ENCODE assay signal across 8 cellular contexts in genomic region chr15:67839929-67840746, GRCh38. TPM values are rescaled to one million over a fixed set of nuclear protein-coding genes. Genes with fewer than 3 reads are reported as not detected.
DNase-seq lines count a peak whose midpoint lies in the region; ATAC-seq and TF ChIP-seq lines count a peak whose summit lies in the region.

RNU6-1 (minus strand) TSS chr15:67840045.

- peaks cover 11% of the 10 kb centered on the region for H3K4me1 ChIP-seq in fibroblast of lung (ENCODE audit: control insufficient read depth, extremely low read depth, insufficient read depth, low read length)

- peak; percentile 82 to 85 for ATAC-seq in naive thymus-derived CD8-positive, alpha-beta T cell
- peak; percentile 86 to 91 for ATAC-seq in stimulated activated naive B cell treated with anti-CD40 and anti-IgM and Interleukin-4, amounts not matched to agents 10 μg/mL and 1 μg/mL and 100 μg/mL, for 72 hours (replicated peaks)

- TF ChIP-seq CTCF in LNCaP clone FGC (IDR thresholded peaks at IDR 0.05; ENCODE audit: control insufficient read depth, extremely low read depth, insufficient read depth), result no peak
- TF ChIP-seq CTCF in fibroblast of lung (conservative IDR thresholded peaks at IDR 0.05 in 1 of 2, IDR thresholded peaks at IDR 0.05 in 1 of 2; ENCODE audit: low read depth in 1 of 2, low read length in 2 of 2), result no peak

- peaks cover 35% of the 10 kb centered on the region for H3K27me3 Mint-ChIP-seq in activated T-helper 2 cell treated with anti-CD3 and anti-CD28 coated beads, Interferon-gamma antibody, Interleukin-2, Interleukin-4, amounts not matched to agents 10 μg/mL and 5 μg/mL and 100 μg/mL, durations not matched to agents 14 hours and 24 hours and 36 hours (ENCODE audit: low read depth)
- peaks cover 4 to 15% (median 7%) of the 10 kb centered on the region in 5 donors for H3K27me3 Mint-ChIP-seq in naive thymus-derived CD8-positive, alpha-beta T cell
- peaks cover 9 to 21% of the 10 kb centered on the region in 2 donors for H3K27me3 Mint-ChIP-seq in stimulated activated naive B cell treated with anti-CD40 and anti-IgM and Interleukin-4, amounts not matched to agents 10 μg/mL and 1 μg/mL and 100 μg/mL, for 72 hours

- H3K27ac Mint-ChIP-seq in activated T-helper 2 cell treated with anti-CD3 and anti-CD28 coated beads, Interferon-gamma antibody, Interleukin-2, Interleukin-4, amounts not matched to agents 10 μg/mL and 5 μg/mL and 100 μg/mL, durations not matched to agents 14 hours and 24 hours and 36 hours, result peak within 1 kb of the TSS; percentile 93
- H3K27ac Mint-ChIP-seq in naive thymus-derived CD8-positive, alpha-beta T cell, result peak within 1 kb of the TSS; percentile 96 to 100 (median 98)
- peak within 1 kb of the TSS; percentile 99 for H3K27ac Mint-ChIP-seq in stimulated activated naive B cell treated with anti-CD40 and anti-IgM and Interleukin-4, amounts not matched to agents 10 μg/mL and 1 μg/mL and 100 μg/mL, for 72 hours

- H3K36me3 ChIP-seq in fibroblast of lung (ENCODE audit: control insufficient read depth, insufficient read depth, low read length), result no peaks in the 10 kb centered on the region

- DNase-seq in Daoy (ENCODE audit: low read depth) (peak; percentile 90), GOT3 (lab: John Stamatoyannopoulos, UW) (peak; percentile 60), LNCaP clone FGC (ENCODE audit: low read depth) (peak; percentile 79), RPMI8226 (peak; percentile 98), fibroblast of lung (ENCODE audit: low read depth in 2 of 2) (peak; percentile 88 to 95)
- DNase-seq in activated T-helper 2 cell treated with anti-CD3 and anti-CD28 coated beads, Interferon-gamma antibody, Interleukin-2, Interleukin-4, amounts not matched to agents 10 μg/mL and 5 μg/mL and 100 μg/mL, durations not matched to agents 14 hours and 24 hours and 36 hours (ENCODE audit: low spot score), result peak; percentile 92
- DNase-seq in naive thymus-derived CD8-positive, alpha-beta T cell, result peak; percentile 91 to 99 (median 96)
- DNase-seq in stimulated activated naive B cell treated with anti-CD40 and anti-IgM and Interleukin-4, amounts not matched to agents 10 μg/mL and 1 μg/mL and 100 μg/mL, for 72 hours, result peak; percentile 94

- peak within 1 kb of the TSS; percentile 79 for H3K27ac ChIP-seq in fibroblast of lung (ENCODE audit: insufficient read depth, low read length)

- POLR2A ChIA-PET in naive thymus-derived CD8-positive, alpha-beta T cell (lab: Charles Lee), result interaction anchor here (0.9 to 3.0 kb wide), 9 partner anchors 43 to 438 kb away, joined by 3 to 12 read pairs (median 6); partner anchors contain the start of genes FEM1B, MAP2K5 and PIAS1

- no peaks in the 10 kb centered on the region for H3K36me3 Mint-ChIP-seq in activated T-helper 2 cell treated with anti-CD3 and anti-CD28 coated beads, Interferon-gamma antibody, Interleukin-2, Interleukin-4, amounts not matched to agents 10 μg/mL and 5 μg/mL and 100 μg/mL, durations not matched to agents 14 hours and 24 hours and 36 hours (ENCODE audit: low read depth)
- peaks cover 0 to 4% (median 0%) of the 10 kb centered on the region in 3 donors for H3K36me3 Mint-ChIP-seq in naive thymus-derived CD8-positive, alpha-beta T cell
- peaks cover 4 to 5% of the 10 kb centered on the region in 2 donors for H3K36me3 Mint-ChIP-seq in stimulated activated naive B cell treated with anti-CD40 and anti-IgM and Interleukin-4, amounts not matched to agents 10 μg/mL and 1 μg/mL and 100 μg/mL, for 72 hours

- peaks cover 19% of the 10 kb centered on the region for H3K27me3 ChIP-seq in fibroblast of lung (ENCODE audit: control insufficient read depth, insufficient read depth, low read length)

- H4K20me1 ChIP-seq in fibroblast of lung (ENCODE audit: control insufficient read depth, extremely low read depth, insufficient read depth, low read length), result no peaks in the 10 kb centered on the region

- H3K9me3 Mint-ChIP-seq in activated T-helper 2 cell treated with anti-CD3 and anti-CD28 coated beads, Interferon-gamma antibody, Interleukin-2, Interleukin-4, amounts not matched to agents 10 μg/mL and 5 μg/mL and 100 μg/mL, durations not matched to agents 14 hours and 24 hours and 36 hours, result no peaks in the 10 kb centered on the region
- H3K9me3 Mint-ChIP-seq in naive thymus-derived CD8-positive, alpha-beta T cell, result peaks cover 0 to 4% (median 2%) of the 10 kb centered on the region in 9 donors
- H3K9me3 Mint-ChIP-seq in stimulated activated naive B cell treated with anti-CD40 and anti-IgM and Interleukin-4, amounts not matched to agents 10 μg/mL and 1 μg/mL and 100 μg/mL, for 72 hours, result no peaks in the 10 kb centered on the region

- no peaks in the 10 kb centered on the region for H3K79me2 ChIP-seq in fibroblast of lung (ENCODE audit: control insufficient read depth, insufficient read depth, low read length)

- peak within 1 kb of the TSS; percentile 88 for H3K4me3 ChIP-seq in LNCaP clone FGC (ENCODE audit: low read depth, low read length)
- H3K4me3 ChIP-seq in fibroblast of lung (replicated peaks in 1 of 4; ENCODE audit: control extremely low read depth in 1 of 4, insufficient read depth in 1 of 4, low read depth in 3 of 4, low read length in 4 of 4), result peak within 1 kb of the TSS; percentile 81 to 93 (median 87)

- peak within 1 kb of the TSS; percentile 84 for H3K9ac ChIP-seq in fibroblast of lung (ENCODE audit: insufficient read depth, low read length)

- H3K4me2 ChIP-seq in fibroblast of lung (ENCODE audit: extremely low read depth, insufficient read depth, low read length), result peak within 1 kb of the TSS; percentile 80

- H2AFZ ChIP-seq in fibroblast of lung (ENCODE audit: low read length), result peak within 1 kb of the TSS; percentile 96

- peaks cover 25% of the 10 kb centered on the region for H3K4me1 Mint-ChIP-seq in activated T-helper 2 cell treated with anti-CD3 and anti-CD28 coated beads, Interferon-gamma antibody, Interleukin-2, Interleukin-4, amounts not matched to agents 10 μg/mL and 5 μg/mL and 100 μg/mL, durations not matched to agents 14 hours and 24 hours and 36 hours (ENCODE audit: low read depth)
- H3K4me1 Mint-ChIP-seq in naive thymus-derived CD8-positive, alpha-beta T cell, result peaks cover 17 to 44% (median 38%) of the 10 kb centered on the region in 4 donors
- H3K4me1 Mint-ChIP-seq in stimulated activated naive B cell treated with anti-CD40 and anti-IgM and Interleukin-4, amounts not matched to agents 10 μg/mL and 1 μg/mL and 100 μg/mL, for 72 hours, result peaks cover 28 to 46% of the 10 kb centered on the region in 2 donors

- H3K9me3 ChIP-seq in fibroblast of lung (ENCODE audit: control insufficient read depth, insufficient read depth, low read depth, low read length), result no peaks in the 10 kb centered on the region

- H3K4me3 Mint-ChIP-seq in activated T-helper 2 cell treated with anti-CD3 and anti-CD28 coated beads, Interferon-gamma antibody, Interleukin-2, Interleukin-4, amounts not matched to agents 10 μg/mL and 5 μg/mL and 100 μg/mL, durations not matched to agents 14 hours and 24 hours and 36 hours (ENCODE audit: low read depth), result peak within 1 kb of the TSS; percentile 86
- peak within 1 kb of the TSS; percentile 91 to 97 (median 96) for H3K4me3 Mint-ChIP-seq in naive thymus-derived CD8-positive, alpha-beta T cell
- peak within 1 kb of the TSS; percentile 89 to 95 for H3K4me3 Mint-ChIP-seq in stimulated activated naive B cell treated with anti-CD40 and anti-IgM and Interleukin-4, amounts not matched to agents 10 μg/mL and 1 μg/mL and 100 μg/mL, for 72 hours

- intact Hi-C loops in activated T-helper 2 cell treated with anti-CD3 and anti-CD28 coated beads, Interferon-gamma antibody, Interleukin-2, Interleukin-4, amounts not matched to agents 10 μg/mL and 5 μg/mL and 100 μg/mL, durations not matched to agents 14 hours and 24 hours and 36 hours (cut with micrococcal nuclease), result loop anchor here (2.0 to 10.0 kb wide), 7 partner anchors 318 to 1138 kb away; partner anchors contain the start of genes C15orf61, FEM1B, SMAD3 and SMAD6

RNA-seq across cellular contexts. Expression of gene RNU6-1, which starts in this region (rescaled TPM):
- total RNA-seq in Daoy (2014; rRNA removed; shearing (Covaris generic)), result not detected in 2 replicates
- total RNA-seq in activated T-helper 2 cell treated with anti-CD3 and anti-CD28 coated beads, Interferon-gamma antibody, Interleukin-2, Interleukin-4, amounts not matched to agents 10 μg/mL and 5 μg/mL and 100 μg/mL, durations not matched to agents 14 hours and 24 hours and 36 hours, result not detected in 2 replicates
- not detected in 2 replicates for total RNA-seq in fibroblast of lung
- polyA plus RNA-seq in fibroblast of lung, result not detected in 2 replicates
- not detected in 2 replicates for polyA plus RNA-seq in fibroblast of lung (2012)
- not detected in 2 replicates for polyA minus RNA-seq in fibroblast of lung (ENCODE audit: low replicate concordance)
- total RNA-seq in naive thymus-derived CD8-positive, alpha-beta T cell, result not detected
- not detected for polyA plus RNA-seq in naive thymus-derived CD8-positive, alpha-beta T cell

Comparison
In these comparisons a context has a peak if more than half of its experiments do, and no peak if none do; other contexts are left out.
1. Peak in every context shown above with its lines: DNase-seq, ATAC-seq, H3K4me3 ChIP-seq and H3K27ac ChIP-seq.
2. Peak in DNase-seq in Daoy; RNA of the gene not detected or under 1 TPM.
3. Peak in DNase-seq in activated T-helper 2 cell treated with anti-CD3 and anti-CD28 coated beads, Interferon-gamma antibody, Interleukin-2, Interleukin-4, amounts not matched to agents 10 μg/mL and 5 μg/mL and 100 μg/mL, durations not matched to agents 14 hours and 24 hours and 36 hours; RNA of the gene not detected or under 1 TPM.
4. Peak in DNase-seq, H3K4me3 ChIP-seq, H3K27ac ChIP-seq, H3K9ac ChIP-seq and H3K4me2 ChIP-seq in fibroblast of lung; RNA of the gene not detected or under 1 TPM.
5. Peak in DNase-seq and ATAC-seq in naive thymus-derived CD8-positive, alpha-beta T cell; RNA of the gene not detected or under 1 TPM.